Comparison of ENCODE assay signal across 17 cellular contexts in genomic region chr12:124405151-124405550, GRCh38.
DNase-seq lines count a peak whose midpoint lies in the region; ATAC-seq and TF ChIP-seq lines count a peak whose summit lies in the region.
"Had no signal": no experiment of that assay in that cellular context is flagged by ENCODE, and none has a peak within 500 bp of the region (broad histone marks: within the 10 kb centered on the region; RNA-seq: fewer than 3 reads in every experiment).

No MANE protein-coding gene starts in this region.

- peaks cover 5% of the 10 kb centered on the region for H3K36me3 Mint-ChIP-seq in IgD-negative memory B cell
- H3K36me3 Mint-ChIP-seq in endodermal cell (ENCODE audit: low read depth) = peaks cover 33% of the 10 kb centered on the region
- peaks cover 1% of the 10 kb centered on the region for H3K36me3 Mint-ChIP-seq in neural progenitor cell

- no peaks in the 10 kb centered on the region for H3K9me3 Mint-ChIP-seq in IgD-negative memory B cell
- H3K9me3 Mint-ChIP-seq in endodermal cell = no peaks in the 10 kb centered on the region
- no peaks in the 10 kb centered on the region for H3K9me3 Mint-ChIP-seq in neural progenitor cell
- H3K9me3 Mint-ChIP-seq: CD8-positive, alpha-beta T cell had no signal

- H3F3A ChIP-seq in neural progenitor cell (ENCODE audit: low read depth) = peaks cover 15% of the 10 kb centered on the region

- peak overlapping the region; percentile 68 for H3K27ac ChIP-seq in 22Rv1
- no peak overlapping the region for H3K27ac ChIP-seq in endodermal cell (ENCODE audit: low read depth, low read length)
- no peak overlapping the region for H3K27ac ChIP-seq in neural progenitor cell

- H4K20me1 ChIP-seq in neural progenitor cell (ENCODE audit: low read depth) = peaks cover 50% of the 10 kb centered on the region

- H3K36me3 ChIP-seq in endodermal cell (ENCODE audit: control insufficient read depth, insufficient read depth, low read length) = peaks cover 9% of the 10 kb centered on the region
- H3K36me3 ChIP-seq in neural progenitor cell = no peaks in the 10 kb centered on the region

- no peaks in the 10 kb centered on the region for H3K4me1 ChIP-seq in endodermal cell (ENCODE audit: control insufficient read depth, insufficient read depth, low read length)
- peaks cover 18% of the 10 kb centered on the region for H3K4me1 ChIP-seq in neural progenitor cell
- H3K4me1 ChIP-seq: HAP-1 had no signal

- H3K9me3 ChIP-seq in endodermal cell (ENCODE audit: control insufficient read depth, low read length) = no peaks in the 10 kb centered on the region
- H3K9me3 ChIP-seq in neural progenitor cell (ENCODE audit: low read depth) = no peaks in the 10 kb centered on the region
- H3K9me3 ChIP-seq: HAP-1 had no signal

- no peak overlapping the region for H3K4me2 ChIP-seq in neural progenitor cell

- WGBS in endodermal cell (ENCODE audit: insufficient coverage in 1 of 2, insufficient read length in 1 of 2), 2 experiments = 91 to 92% methylated on average over 8 to 10 of the region's 10 CpGs

- no peak for DNase-seq in endodermal cell
- no peak for DNase-seq in neural progenitor cell (ENCODE audit: low spot score)
- DNase-seq in SHP77 treated with DMSO at 0.1 percent for 48 hours (lab: John Stamatoyannopoulos, UW) = no peak
- DNase-seq in AG08395 (ENCODE audit: low spot score) = no peak
- DNase-seq: AML-193; CD8-positive, alpha-beta T cell; KG1; NCI-H1092; NCI-H1694; NCI-H345; NCI-H526 treated with DMSO at 0.1 percent for 48 hours; OCI-M1 had no signal

- H3K4me3 Mint-ChIP-seq in IgD-negative memory B cell = peak overlapping the region in 1 of 4 donors; percentile 60
- H3K4me3 Mint-ChIP-seq in endodermal cell = no peak overlapping the region
- H3K4me3 Mint-ChIP-seq in neural progenitor cell = no peak overlapping the region
- H3K4me3 Mint-ChIP-seq: CD8-positive, alpha-beta T cell had no signal

- TF ChIP-seq CTCF in 22Rv1 (IDR thresholded peaks at IDR 0.05) (no peak), endodermal cell (conservative IDR thresholded peaks at IDR 0.05) (no peak), neural progenitor cell (IDR thresholded peaks at IDR 0.05) (no peak)

- no peak for ATAC-seq in HG02642 (IDR thresholded peaks at IDR 0.05; ENCODE audit: poor library complexity, unreplicated experiment)
- no peak for ATAC-seq in GM21390 (IDR thresholded peaks at IDR 0.05; ENCODE audit: unreplicated experiment)
- ATAC-seq: CD8-positive, alpha-beta T cell had no signal

- H3K4me1 Mint-ChIP-seq in IgD-negative memory B cell (peaks cover 0 to 2% (median 0%) of the 10 kb centered on the region in 3 donors), endodermal cell (peaks cover 17% of the 10 kb centered on the region), neural progenitor cell (peaks cover 47% of the 10 kb centered on the region)

- H3K79me2 ChIP-seq in neural progenitor cell (ENCODE audit: low read depth) = no peaks in the 10 kb centered on the region

- H3K27me3 Mint-ChIP-seq in IgD-negative memory B cell (no peaks in the 10 kb centered on the region), endodermal cell (ENCODE audit: insufficient read depth) (no peaks in the 10 kb centered on the region), neural progenitor cell (ENCODE audit: insufficient read depth, low read depth) (peaks cover 6% of the 10 kb centered on the region)

- H3K9ac ChIP-seq in endodermal cell (ENCODE audit: extremely low read depth, low read length, poor library complexity, severe bottlenecking) (no peak overlapping the region), neural progenitor cell (no peak overlapping the region)

- H3K4me3 ChIP-seq in endodermal cell (ENCODE audit: low read length) (no peak overlapping the region), neural progenitor cell (no peak overlapping the region)
- H3K4me3 ChIP-seq: HAP-1 had no signal

- peak overlapping the region in 2 of 3 donors; percentile 67 to 76 for H3K27ac Mint-ChIP-seq in IgD-negative memory B cell
- peak overlapping the region; percentile 70 for H3K27ac Mint-ChIP-seq in endodermal cell
- H3K27ac Mint-ChIP-seq in neural progenitor cell = peak overlapping the region; percentile 66

- no peak overlapping the region for H2AFZ ChIP-seq in neural progenitor cell (replicated peaks)

- H3K27me3 ChIP-seq in endodermal cell (ENCODE audit: control insufficient read depth, insufficient read depth, low read length, poor library complexity, severe bottlenecking) (no peaks in the 10 kb centered on the region), neural progenitor cell (no peaks in the 10 kb centered on the region)
